In the genomic region with DNA sequence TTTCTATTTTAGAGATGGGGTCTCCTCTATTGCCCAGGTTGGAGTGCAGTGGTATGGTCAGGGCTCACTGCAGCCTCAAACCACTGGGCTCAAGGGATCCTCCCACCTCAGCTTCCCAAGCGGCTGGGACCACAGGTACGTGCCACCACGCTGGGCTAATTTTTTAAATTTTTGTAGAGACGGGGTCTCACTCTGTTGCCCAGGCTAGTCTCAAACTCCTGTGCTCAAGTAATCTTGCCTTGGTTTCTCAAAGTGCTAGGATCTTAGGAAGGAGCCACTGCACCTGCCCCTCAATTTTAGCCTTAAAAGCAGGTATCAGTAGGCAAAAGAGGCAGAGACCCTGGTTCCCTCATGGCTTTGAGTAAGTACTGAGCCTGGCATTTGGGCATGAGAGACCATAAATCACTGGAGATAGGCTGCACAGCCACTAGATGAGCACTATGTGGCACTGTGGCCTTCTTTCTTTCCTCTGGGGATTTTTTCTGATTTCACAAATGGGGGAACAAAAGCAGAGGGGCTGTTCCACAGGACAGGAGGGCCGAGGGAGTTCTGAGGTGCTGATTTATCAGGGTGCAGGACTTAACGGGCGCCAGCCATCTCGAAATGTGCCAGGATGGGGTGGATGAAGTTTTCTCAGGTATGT, we compare ENCODE assay signal across 8 cellular contexts.
DNase-seq lines count a peak whose midpoint lies in the region; ATAC-seq and TF ChIP-seq lines count a peak whose summit lies in the region.

No MANE protein-coding gene starts in this region.

- H3K4me1 Mint-ChIP-seq in activated B cell treated with CpG ODN at 0.5 μM for 24 hours = no peaks in the 10 kb centered on the region

- H3K4me3 Mint-ChIP-seq in activated B cell treated with CpG ODN at 0.5 μM for 24 hours = no peak overlapping the region

- H3K27ac Mint-ChIP-seq in activated B cell treated with CpG ODN at 0.5 μM for 24 hours = no peak overlapping the region

- no peaks in the 10 kb centered on the region for H3K9me3 ChIP-seq in cardiac muscle cell (ENCODE audit: low read depth)

- no peak overlapping the region for H3K27ac ChIP-seq in cardiac muscle cell

- DNase-seq in AG08395 (ENCODE audit: low spot score) = peak; percentile 71
- peak; percentile 79 for DNase-seq in GM03348 (ENCODE audit: low spot score)
- peak; percentile 1 for DNase-seq in NCI-H2029 treated with DMSO at 0.1 percent for 48 hours (lab: John Stamatoyannopoulos, UW)
- DNase-seq in activated B cell treated with CpG ODN at 0.5 μM for 24 hours = no peak
- peak; percentile 64 to 70 for DNase-seq in cardiac muscle cell (ENCODE audit: low read depth in 1 of 2, low spot score in 1 of 2)
- DNase-seq in sciatic nerve (ENCODE audit: low spot score) = no peak

- no peaks in the 10 kb centered on the region for H3K27me3 ChIP-seq in cardiac muscle cell

- H3K36me3 Mint-ChIP-seq in activated B cell treated with CpG ODN at 0.5 μM for 24 hours (ENCODE audit: low read depth) = no peaks in the 10 kb centered on the region

- no peak overlapping the region for H3K4me3 ChIP-seq in cardiac muscle cell

- no peaks in the 10 kb centered on the region for H3K4me1 ChIP-seq in cardiac muscle cell (ENCODE audit: low read depth)

- intact Hi-C loops in activated B cell treated with CpG ODN at 0.5 μM for 24 hours (cut with micrococcal nuclease) = loop anchor here (1.0 kb wide), 1 partner anchor 84 kb away; no protein-coding TSS in a partner anchor
- intact Hi-C loops in sciatic nerve (cut with DNase I) = no loop called here

- ATAC-seq in activated B cell treated with CpG ODN at 0.5 μM for 24 hours (ENCODE audit: low read depth) (peak; percentile 85), sciatic nerve (peak; percentile 60), HG02798 (IDR thresholded peaks at IDR 0.05; ENCODE audit: poor library complexity, unreplicated experiment) (no peak), GM19455 (IDR thresholded peaks at IDR 0.05; ENCODE audit: unreplicated experiment) (no peak)

- TF ChIP-seq CTCF in activated B cell treated with CpG ODN at 0.5 μM for 24 hours (IDR thresholded peaks at IDR 0.05) = no peak
- peak; percentile 76 for TF ChIP-seq CTCF in cardiac muscle cell (IDR thresholded peaks at IDR 0.05; ENCODE audit: low read depth, low read length)

- no peaks in the 10 kb centered on the region for H3K9me3 Mint-ChIP-seq in activated B cell treated with CpG ODN at 0.5 μM for 24 hours

- CTCF ChIA-PET in activated B cell treated with CpG ODN at 0.5 μM for 24 hours (lab: Charles Lee) = interaction anchor here (0.6 kb wide), 2 partner anchors 84 to 174 kb away, joined by 3 read pairs; no protein-coding TSS in a partner anchor

- H3K27me3 Mint-ChIP-seq in activated B cell treated with CpG ODN at 0.5 μM for 24 hours = no peaks in the 10 kb centered on the region

- POLR2A ChIA-PET in activated B cell treated with CpG ODN at 0.5 μM for 24 hours (lab: Charles Lee) = no interaction called here

- H3K36me3 ChIP-seq in cardiac muscle cell = no peaks in the 10 kb centered on the region

Comparison
In these comparisons a context has a peak if more than half of its experiments do, and no peak if none do; other contexts are left out.
1. DNase-seq: peak in AG08395 (single experiment), GM03348 (single experiment), NCI-H2029 treated with DMSO at 0.1 percent for 48 hours (single experiment) and cardiac muscle cell (2 of 2); none in activated B cell treated with CpG ODN at 0.5 μM for 24 hours (single experiment) and sciatic nerve (single experiment).
2. ATAC-seq: peak in activated B cell treated with CpG ODN at 0.5 μM for 24 hours (single experiment) and sciatic nerve (single experiment); none in HG02798 (single experiment) and GM19455 (single experiment).